Comparison of ENCODE assay signal across 8 cellular contexts in the genomic region with DNA sequence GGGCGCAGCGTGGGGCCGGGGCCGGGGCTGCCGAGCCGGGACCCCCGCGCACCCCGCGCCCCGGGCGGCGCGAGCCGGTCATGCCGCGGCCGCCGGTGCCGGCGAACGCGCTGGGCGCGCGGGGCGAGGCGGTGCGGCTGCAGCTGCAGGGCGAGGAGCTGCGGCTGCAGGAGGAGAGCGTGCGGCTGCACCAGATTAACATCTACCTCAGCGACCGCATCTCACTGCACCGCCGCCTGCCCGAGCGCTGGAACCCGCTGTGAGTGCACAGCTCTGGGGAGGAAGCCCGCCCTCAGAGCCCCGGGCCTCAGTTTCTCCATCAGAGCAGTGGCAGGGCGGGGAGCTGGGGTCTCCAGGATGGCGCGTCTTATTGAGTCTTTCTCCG. TPM values are rescaled to one million over a fixed set of nuclear protein-coding genes. Genes with fewer than 3 reads are reported as not detected.
A peak's percentile ranks its signal among the peaks of the same experiment; 100 is the strongest.
DNase-seq lines count a peak whose midpoint lies in the region; ATAC-seq and TF ChIP-seq lines count a peak whose summit lies in the region.

No MANE protein-coding gene starts in this region.

- POLR2A ChIA-PET in activated CD4-positive, alpha-beta T cell treated with anti-CD3 and anti-CD28 coated beads for 36 hours (lab: Charles Lee): interaction anchor here (1.4 kb wide), 1 partner anchor 10 kb away, joined by 3 read pairs; no protein-coding TSS in a partner anchor

- no peaks in the 10 kb centered on the region for H3K9me3 Mint-ChIP-seq in activated CD4-positive, alpha-beta T cell treated with anti-CD3 and anti-CD28 coated beads for 36 hours (ENCODE audit: low read depth)

- peak; percentile 62 for DNase-seq in activated CD4-positive, alpha-beta T cell treated with anti-CD3 and anti-CD28 coated beads for 36 hours
- DNase-seq in activated CD4-positive, alpha-beta T cell treated with anti-CD3 and anti-CD28 coated beads, Interleukin-2, amount 50 U/mL, for 4 hours: no peak
- DNase-seq in LNCaP clone FGC (ENCODE audit: low read depth) (no peak), ascending aorta (ENCODE audit: low spot score in 2 of 2) (no peak), kidney tubule cell (ENCODE audit: low spot score) (peak; percentile 32), stomach (no peak), UCSD-AML1 (lab: John Stamatoyannopoulos, UW; ENCODE audit: unreplicated experiment) (no peak)

- no peak for TF ChIP-seq EP300 in stomach (IDR thresholded peaks at IDR 0.05)

- peaks cover 35% of the 10 kb centered on the region for H3K4me1 Mint-ChIP-seq in activated CD4-positive, alpha-beta T cell treated with anti-CD3 and anti-CD28 coated beads for 36 hours

- TF ChIP-seq POLR2A in stomach (IDR thresholded peaks at IDR 0.05): no peak

- TF ChIP-seq CTCF in LNCaP clone FGC (IDR thresholded peaks at IDR 0.05; ENCODE audit: control insufficient read depth, extremely low read depth, insufficient read depth) (no peak), ascending aorta (IDR thresholded peaks at IDR 0.05) (no peak), stomach (IDR thresholded peaks at IDR 0.05) (no peak)

- H3K4me1 ChIP-seq in ascending aorta (peaks cover 0 to 9% of the 10 kb centered on the region in 2 donors), stomach (peaks cover 38 to 78% (median 65%) of the 10 kb centered on the region in 4 donors)

- no peaks in the 10 kb centered on the region for H3K27me3 ChIP-seq in ascending aorta
- peaks cover 0 to 9% (median 0%) of the 10 kb centered on the region in 3 donors for H3K27me3 ChIP-seq in stomach

- peak overlapping the region; percentile 81 for H3K4me3 Mint-ChIP-seq in activated CD4-positive, alpha-beta T cell treated with anti-CD3 and anti-CD28 coated beads for 36 hours

- WGBS in stomach, 5 donors: 0 to 1% (median 0%) methylated on average over 15 to 46 of the region's 46 CpGs

- intact Hi-C loops in activated CD4-positive, alpha-beta T cell treated with anti-CD3 and anti-CD28 coated beads for 36 hours (cut with DNase I, micrococcal nuclease): loop anchor here (1.0 to 10.0 kb wide), 3 partner anchors 12 to 307 kb away; a partner anchor contains a TSS
- intact Hi-C loops in ascending aorta (cut with DNase I) (no loop called here), stomach (cut with DNase I; ENCODE audit: low total_unique reads) (no loop called here)

- H3K27ac ChIP-seq in ascending aorta (no peak overlapping the region), stomach (peak overlapping the region; percentile 77 to 85 (median 83))

- H3K27me3 Mint-ChIP-seq in activated CD4-positive, alpha-beta T cell treated with anti-CD3 and anti-CD28 coated beads for 36 hours: peaks cover 3% of the 10 kb centered on the region

- CTCF ChIA-PET in activated CD4-positive, alpha-beta T cell treated with anti-CD3 and anti-CD28 coated beads for 36 hours (lab: Charles Lee): interaction anchor here (0.7 to 3.1 kb wide), 6 partner anchors 13 to 550 kb away, joined by 3 to 57 read pairs (median 4); a partner anchor contains a TSS

- peak overlapping the region; percentile 65 for H3K27ac Mint-ChIP-seq in activated CD4-positive, alpha-beta T cell treated with anti-CD3 and anti-CD28 coated beads for 36 hours

- peak; percentile 37 for ATAC-seq in activated CD4-positive, alpha-beta T cell treated with anti-CD3 and anti-CD28 coated beads for 36 hours
- ATAC-seq in HG03025 (IDR thresholded peaks at IDR 0.05; ENCODE audit: low FRiP score, unreplicated experiment): no peak

- H3K36me3 ChIP-seq in ascending aorta: no peaks in the 10 kb centered on the region
- no peaks in the 10 kb centered on the region for H3K36me3 ChIP-seq in stomach

- H3K36me3 Mint-ChIP-seq in activated CD4-positive, alpha-beta T cell treated with anti-CD3 and anti-CD28 coated beads for 36 hours (ENCODE audit: low read depth): peaks cover 3% of the 10 kb centered on the region

- H3K9me3 ChIP-seq in ascending aorta: no peaks in the 10 kb centered on the region
- H3K9me3 ChIP-seq in stomach: no peaks in the 10 kb centered on the region

- H3K4me3 ChIP-seq in LNCaP clone FGC (ENCODE audit: low read depth, low read length) (peak overlapping the region; percentile 11; the same call in 1 of the 2 replicates), ascending aorta (peak overlapping the region; percentile 67 to 82), stomach (peak overlapping the region; percentile 53 to 78 (median 60))

RNA-seq across cellular contexts. Expression of a gene that starts 0.3 kb away (rescaled TPM):
- total RNA-seq in activated CD4-positive, alpha-beta T cell treated with anti-CD3 and anti-CD28 coated beads for 36 hours: 10 to 100 TPM; 10.2 to 12.7 TPM
- 0.53 TPM for total RNA-seq in ascending aorta
- total RNA-seq in stomach: 100 to 1,000 TPM in 2 of 5 donors, 10 to 100 TPM in 3; 27.7 to 212 (median 60.3) TPM
- 10 to 100 TPM in 2 of 3 donors, 1 to 10 TPM in 1; 9.0 to 19.4 (median 10.0) TPM for polyA plus RNA-seq in stomach

RNA-seq across cellular contexts. Expression of a gene that starts 11.4 kb away (rescaled TPM):
- 10 to 100 TPM; 15.8 to 17.4 TPM for total RNA-seq in activated CD4-positive, alpha-beta T cell treated with anti-CD3 and anti-CD28 coated beads for 36 hours
- total RNA-seq in ascending aorta (13.0 TPM), stomach (10 to 100 TPM; 10.7 to 75.0 (median 26.3) TPM)
- 10 to 100 TPM; 16.8 to 20.2 (median 18.8) TPM for polyA plus RNA-seq in stomach

Comparison
In these comparisons a context has a peak if more than half of its experiments do, and no peak if none do; other contexts are left out.
1. DNase-seq: peak in activated CD4-positive, alpha-beta T cell treated with anti-CD3 and anti-CD28 coated beads for 36 hours (single experiment) and kidney tubule cell (single experiment); none in activated CD4-positive, alpha-beta T cell treated with anti-CD3 and anti-CD28 coated beads, Interleukin-2, amount 50 U/mL, for 4 hours (0 of 2), LNCaP clone FGC (single experiment), ascending aorta (0 of 2), stomach (single experiment) and UCSD-AML1 (single experiment).
2. H3K4me3 ChIP-seq: peak in every context shown above with its lines; median percentile 74 in ascending aorta; 60 in stomach; 11 in LNCaP clone FGC.
3. H3K27ac ChIP-seq: peak in stomach (5 of 5); none in ascending aorta (0 of 2).
4. intact Hi-C loops: an anchor here in activated CD4-positive, alpha-beta T cell treated with anti-CD3 and anti-CD28 coated beads for 36 hours (1.0 to 10.0 kb wide); none called in ascending aorta and stomach.